34 cellular contexts compared by ENCODE assay signal in the genomic region with DNA sequence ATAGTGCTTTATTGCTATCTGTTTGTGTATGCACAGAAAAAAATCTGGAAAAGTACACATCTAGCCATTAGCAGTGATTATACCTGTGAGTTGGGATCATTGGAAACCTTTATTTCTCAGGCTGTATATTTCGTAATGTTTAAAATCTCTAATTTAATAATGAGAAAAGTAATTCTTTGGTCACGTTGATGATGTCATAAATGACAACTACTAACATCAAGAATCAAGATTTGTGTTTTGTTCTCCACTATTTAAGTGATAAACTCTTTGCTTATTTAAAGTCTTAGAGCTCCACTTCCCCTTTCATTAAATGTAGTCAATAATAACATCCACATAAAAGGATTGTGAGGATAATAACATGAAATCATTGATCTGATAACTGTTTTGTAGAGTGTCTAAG.
"Had no signal": no experiment of that assay in that cellular context is flagged by ENCODE, and none has a peak within 500 bp of the region (broad histone marks: within the 10 kb centered on the region; RNA-seq: fewer than 3 reads in every experiment).

No MANE protein-coding gene starts in this region.

- H3K27me3 ChIP-seq: adrenal gland, ascending aorta, body of pancreas, brain microvascular endothelial cell, breast epithelium, cardiac muscle cell had no signal

- H3K4me3 ChIP-seq: adrenal gland, ascending aorta, body of pancreas, breast epithelium, cardiac muscle cell had no signal

- FAIRE-seq: astrocyte, bronchial epithelial cell had no signal

- ATAC-seq: activated naive CD4-positive, alpha-beta T cell treated with anti-CD3 and anti-CD28 coated beads, Interleukin-2, amount 50 U/mL, for 72 hours; activated naive CD8-positive, alpha-beta T cell treated with anti-CD3 and anti-CD28 coated beads, Interleukin-2, amount 50 U/mL, for 24 hours; activated T-cell treated with anti-CD3 and anti-CD28 coated beads, Interleukin-2, amount 50 U/mL, for 4 hours; activated T-cell treated with anti-CD3 and anti-CD28 coated beads, Interleukin-2, amount 50 U/mL, for 72 hours; activated T-helper 17 cell treated with anti-CD3 and anti-CD28 coated beads, Interleukin-2, amount 50 U/mL, for 72 hours; body of pancreas had no signal

- DNase-seq: activated effector memory CD4-positive, alpha-beta T cell treated with anti-CD3 and anti-CD28 coated beads, Interleukin-2, amount 50 U/mL, for 16 hours; activated effector memory CD4-positive, alpha-beta T cell treated with Interleukin-2 at 50 U/mL for 16 hours; activated gamma-delta T cell; activated gamma-delta T cell treated with Interleukin-2 at 50 U/mL for 16 hours; activated naive CD4-positive, alpha-beta T cell; activated naive CD4-positive, alpha-beta T cell treated with anti-CD3 and anti-CD28 coated beads for 36 hours; activated naive CD4-positive, alpha-beta T cell treated with anti-CD3 and anti-CD28 coated beads, Interleukin-2, amount 10 ng/mL, durations not matched to agents 7 days and 5 days; activated naive CD4-positive, alpha-beta T cell treated with anti-CD3 and anti-CD28 coated beads, Interleukin-2, amount 50 U/mL, for 16 hours; activated naive CD4-positive, alpha-beta T cell treated with Interleukin-2 at 50 U/mL for 16 hours; activated naive CD8-positive, alpha-beta T cell treated with anti-CD3 and anti-CD28 coated beads for 36 hours; activated naive CD8-positive, alpha-beta T cell treated with anti-CD3 and anti-CD28 coated beads, Interleukin-2, amount 10 ng/mL, durations not matched to agents 7 days and 5 days; activated naive CD8-positive, alpha-beta T cell treated with anti-CD3 and anti-CD28 coated beads, Interleukin-2, amount 50 U/mL, for 24 hours; activated T-cell treated with anti-CD3 and anti-CD28 coated beads, Interleukin-2, amount 50 U/mL, for 1 hour; activated T-cell treated with anti-CD3 and anti-CD28 coated beads, Interleukin-2, amount 50 U/mL, for 24 hours; activated T-cell treated with anti-CD3 and anti-CD28 coated beads, Interleukin-2, amount 50 U/mL, for 4 hours; activated T-cell treated with anti-CD3 and anti-CD28 coated beads, Interleukin-2, amount 50 U/mL, for 48 hours; activated T-cell treated with anti-CD3 and anti-CD28 coated beads, Interleukin-2, amount 50 U/mL, for 72 hours; adrenal gland; amniotic stem cell; amygdala; anterior cingulate cortex; aorta; body of pancreas; brain microvascular endothelial cell; caudate nucleus; central memory CD4-positive, alpha-beta T cell; cerebellar nuclear complex had no signal

- H3K9me3 ChIP-seq: adrenal gland, ascending aorta, body of pancreas, breast epithelium had no signal

- H3K4me1 ChIP-seq: adrenal gland, ascending aorta, body of pancreas, breast epithelium had no signal

- H3K36me3 ChIP-seq: adrenal gland, ascending aorta, brain microvascular endothelial cell, breast epithelium, cardiac muscle cell had no signal

- H3K27ac ChIP-seq: adrenal gland, ascending aorta, body of pancreas, brain microvascular endothelial cell, breast epithelium, cardiac muscle cell had no signal
